1 cellular context compared by ENCODE assay signal in genomic region chr4:122151982-122152698, GRCh38.
TF ChIP-seq lines count a peak whose summit lies in the region.

TSS of gene BLTP1 (plus strand) at chr4:122152331. CDS start at chr4:122170648, 18,317 bp downstream.

TF ChIP-seq in WTC11, 78 proteins besides CTCF, POLR2A, EP300 and RAD21 (continued from another document and continues in another):
- TF ChIP-seq AR (CRISPR knock-in tag; IDR thresholded peaks at IDR 0.05) (no peak), HMGA2 (CRISPR knock-in tag; IDR thresholded peaks at IDR 0.05) (no peak), STAT6 (CRISPR knock-in tag; conservative IDR thresholded peaks at IDR 0.05; ENCODE audit: low read depth) (no peak), ZNF532 (CRISPR knock-in tag; IDR thresholded peaks at IDR 0.05; ENCODE audit: borderline replicate concordance) (no peak), ZNF317 (CRISPR knock-in tag; IDR thresholded peaks at IDR 0.05; ENCODE audit: borderline replicate concordance, low read depth) (no peak), FOXK1 (CRISPR knock-in tag; IDR thresholded peaks at IDR 0.05) (peak; percentile 70), IRF1 (CRISPR knock-in tag; IDR thresholded peaks at IDR 0.05) (no peak), USF2 (CRISPR knock-in tag; IDR thresholded peaks at IDR 0.05) (no peak), ATF2 (CRISPR knock-in tag; IDR thresholded peaks at IDR 0.05; ENCODE audit: borderline replicate concordance, low read depth) (no peak), MXD4 (CRISPR knock-in tag; IDR thresholded peaks at IDR 0.05; ENCODE audit: borderline replicate concordance) (no peak), CBFB (CRISPR knock-in tag; IDR thresholded peaks at IDR 0.05; ENCODE audit: low read depth) (peak; percentile 24; the same call in 1 of the 2 replicates), ATF3 (CRISPR knock-in tag; conservative IDR thresholded peaks at IDR 0.05) (no peak), PREB (CRISPR knock-in tag; IDR thresholded peaks at IDR 0.05; ENCODE audit: borderline replicate concordance) (no peak), USF1 (CRISPR knock-in tag; IDR thresholded peaks at IDR 0.05) (0 out of 2 replicates have a peak, but pooled peaks have one; percentile 31), SP1 (CRISPR knock-in tag; conservative IDR thresholded peaks at IDR 0.05) (peak; percentile 89), HMGXB4 (CRISPR knock-in tag; IDR thresholded peaks at IDR 0.05) (peak; percentile 80), ZBTB43 (CRISPR knock-in tag; IDR thresholded peaks at IDR 0.05) (no peak), JUN (CRISPR knock-in tag; IDR thresholded peaks at IDR 0.05) (no peak), ZNF281 (CRISPR knock-in tag; IDR thresholded peaks at IDR 0.05) (no peak), ZNF263 (CRISPR knock-in tag; IDR thresholded peaks at IDR 0.05; ENCODE audit: low read depth) (no peak), E2F1 (CRISPR knock-in tag; IDR thresholded peaks at IDR 0.05) (no peak), EMX1 (CRISPR knock-in tag; IDR thresholded peaks at IDR 0.05) (no peak)
